ENCODE assay signal across 8 cellular contexts in the genomic region with DNA sequence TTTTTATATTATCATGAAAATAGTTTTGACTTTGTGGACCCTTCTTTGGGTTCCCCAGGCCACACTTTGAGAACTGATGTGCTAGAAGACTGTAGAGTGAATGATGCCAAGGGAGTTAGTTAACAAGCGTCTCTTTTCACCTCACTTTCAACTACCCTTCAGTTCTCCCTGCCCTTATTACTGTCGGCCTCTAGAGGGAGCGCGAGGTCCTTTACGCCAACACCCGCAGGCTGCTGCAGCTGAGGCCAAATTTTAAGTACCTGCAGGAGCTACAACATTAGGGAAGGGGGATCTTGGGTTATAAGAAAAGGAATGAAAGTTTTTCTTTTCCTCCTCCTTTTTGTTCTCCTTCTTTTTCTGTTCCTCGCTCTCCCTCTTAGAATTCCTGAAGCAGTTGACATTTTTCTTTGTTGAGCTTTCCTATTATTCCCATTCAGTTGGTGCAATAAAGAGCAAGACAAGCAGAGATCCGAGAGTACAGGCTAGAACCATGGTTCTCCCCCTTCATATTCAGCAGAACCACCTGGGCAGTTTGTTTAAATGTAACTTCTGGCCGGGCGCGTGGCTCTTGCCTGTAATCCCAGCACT.
DNase-seq lines count a peak whose midpoint lies in the region; ATAC-seq and TF ChIP-seq lines count a peak whose summit lies in the region.

No MANE protein-coding gene starts in this region.

- no peak overlapping the region for H3K27ac ChIP-seq in neutrophil

- no peaks in the 10 kb centered on the region for H3K4me1 ChIP-seq in neutrophil (ENCODE audit: control insufficient read depth in 1 of 2, insufficient read depth in 1 of 2, low read depth in 1 of 2, low read length in 1 of 2)

- ATAC-seq in GM21423 (IDR thresholded peaks at IDR 0.05; ENCODE audit: unreplicated experiment), result peak; percentile 75

- DNase-seq in DMS79 (lab: John Stamatoyannopoulos, UW) (peak; percentile 9), HUDEP-2 (lab: John Stamatoyannopoulos, UW; ENCODE audit: unreplicated experiment in 76 of 76) (peak in 50 of 76 experiments; percentile 3 to 55 (median 28)), RPMI7951 (ENCODE audit: low read depth) (peak; percentile 47), activated T-helper 1 cell treated with Interleukin-2 at 50 U/mL for 16 hours (ENCODE audit: low read depth) (peak; percentile 39), fibroblast of the conjunctiva (ENCODE audit: low read depth) (peak; percentile 63), superior temporal gyrus (ENCODE audit: extremely low spot score) (peak; percentile 81)

- no peaks in the 10 kb centered on the region for H3K36me3 ChIP-seq in neutrophil

- peak; percentile 86 for TF ChIP-seq CTCF in neutrophil (IDR thresholded peaks at IDR 0.05)

- no peaks in the 10 kb centered on the region for H3K27me3 ChIP-seq in neutrophil

- no peak overlapping the region for H3K4me3 ChIP-seq in neutrophil (ENCODE audit: low read depth in 1 of 2, low read length in 1 of 2)

- no peaks in the 10 kb centered on the region for H3K9me3 ChIP-seq in neutrophil

Comparison
In these comparisons a context has a peak if more than half of its experiments do, and no peak if none do; other contexts are left out.
1. DNase-seq: peak in every context shown above with its lines; median percentile 81 in superior temporal gyrus; 63 in fibroblast of the conjunctiva; 47 in RPMI7951; 39 in activated T-helper 1 cell treated with Interleukin-2 at 50 U/mL for 16 hours; 28 in HUDEP-2; 9 in DMS79.